18 cellular contexts compared by ENCODE assay signal in the genomic region with DNA sequence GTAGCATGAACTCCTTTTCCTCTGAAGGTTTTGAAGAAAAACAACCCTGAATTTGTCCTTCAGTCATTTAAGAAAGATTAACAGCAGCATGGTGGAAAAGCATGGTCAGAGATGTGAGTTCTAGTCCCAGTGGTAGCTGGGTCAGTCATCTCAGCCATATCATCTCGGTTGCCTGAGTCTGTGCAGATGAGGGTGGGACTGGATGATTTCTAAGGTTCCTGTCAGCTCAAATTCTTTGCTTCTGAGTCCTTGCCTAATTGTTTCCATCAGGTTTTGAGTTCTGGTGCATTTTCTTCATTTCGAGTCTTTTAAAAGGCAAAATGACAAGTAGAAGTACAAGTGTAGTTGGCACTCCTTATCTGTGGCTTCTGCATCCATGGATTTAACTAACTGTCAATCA.
DNase-seq lines count a peak whose midpoint lies in the region; FAIRE-seq and TF ChIP-seq lines count a peak whose summit lies in the region.
"Had no signal": no experiment of that assay in that cellular context is flagged by ENCODE, and none has a peak within 500 bp of the region (broad histone marks: within the 10 kb centered on the region; RNA-seq: fewer than 3 reads in every experiment).

No MANE protein-coding gene starts in this region.

- H4K20me1 ChIP-seq in GM23248 (ENCODE audit: insufficient read depth) = no peaks in the 10 kb centered on the region
- H4K20me1 ChIP-seq in neural progenitor cell (ENCODE audit: low read depth) = peaks cover 22% of the 10 kb centered on the region

- H3K27ac ChIP-seq in GM23248 (peak overlapping the region; percentile 9; the same call in 1 of the 2 replicates), neural progenitor cell (no peak overlapping the region)

- H3K9ac ChIP-seq in GM23248 = no peak overlapping the region
- H3K9ac ChIP-seq in adipocyte (ENCODE audit: low read length) = no peak overlapping the region
- no peak overlapping the region for H3K9ac ChIP-seq in neural progenitor cell

- H3K4me1 ChIP-seq in GM23248 (ENCODE audit: insufficient read depth) (peaks cover 20% of the 10 kb centered on the region), adipocyte (ENCODE audit: control insufficient read depth, insufficient read depth, low read length) (peaks cover 33% of the 10 kb centered on the region), neural progenitor cell (no peaks in the 10 kb centered on the region)

- H3K9me2 ChIP-seq in GM23248 (ENCODE audit: insufficient read depth) = no peaks in the 10 kb centered on the region

- H3K4me2 ChIP-seq in GM23248 (ENCODE audit: unreplicated experiment) (peak overlapping the region; percentile 29), neural progenitor cell (no peak overlapping the region)

- H3K4me1 Mint-ChIP-seq in activated naive CD4-positive, alpha-beta T cell treated with anti-CD3 and anti-CD28 coated beads, Interleukin-2, amount 50 U/mL, for 24 hours = peaks cover 49% of the 10 kb centered on the region
- H3K4me1 Mint-ChIP-seq in neural progenitor cell = peaks cover 9% of the 10 kb centered on the region

- H3K36me3 ChIP-seq in GM23248 (ENCODE audit: low read depth) (no peaks in the 10 kb centered on the region), adipocyte (ENCODE audit: control insufficient read depth, insufficient read depth, low read length, severe bottlenecking) (no peaks in the 10 kb centered on the region), neural progenitor cell (peaks cover 4% of the 10 kb centered on the region)
- H3K36me3 ChIP-seq: HAP-1 had no signal

- no peaks in the 10 kb centered on the region for H3K27me3 Mint-ChIP-seq in activated naive CD4-positive, alpha-beta T cell treated with anti-CD3 and anti-CD28 coated beads, Interleukin-2, amount 50 U/mL, for 24 hours
- H3K27me3 Mint-ChIP-seq in neural progenitor cell (ENCODE audit: insufficient read depth, low read depth) = peaks cover 5% of the 10 kb centered on the region

- H3K4me3 ChIP-seq in GM23248 = no peak overlapping the region
- H3K4me3 ChIP-seq in adipocyte (ENCODE audit: low read length) = no peak overlapping the region
- H3K4me3 ChIP-seq in neural progenitor cell = no peak overlapping the region
- H3K4me3 ChIP-seq: GM12878, HAP-1 had no signal

- 0 to 2% methylated on average over 2 of the region's 2 CpGs for WGBS in GM23248 (ENCODE audit: low coverage in 1 of 2, low lambda C conversion rate in 2 of 2, missing lambda C conversion rate in 2 of 2), 2 experiments

- no peak for FAIRE-seq in GM12891 (lab: Jason Lieb, UNC)
- FAIRE-seq: GM12878, RCC 7860 had no signal

- H3F3A ChIP-seq in GM23248 (ENCODE audit: insufficient read depth) = peaks cover 21% of the 10 kb centered on the region; the same call in 1 of the 2 replicates
- H3F3A ChIP-seq in neural progenitor cell (ENCODE audit: low read depth) = peaks cover 6% of the 10 kb centered on the region

- no peak for DNase-seq in activated naive CD4-positive, alpha-beta T cell treated with anti-CD3 and anti-CD28 coated beads, Interleukin-2, amount 50 U/mL, for 16 hours
- DNase-seq in GM23248 (peak; percentile 83), adipocyte (ENCODE audit: low read depth) (peak; percentile 78), neural progenitor cell (ENCODE audit: low spot score) (no peak), GM12891 (ENCODE audit: insufficient read length, low spot score) (no peak), UCSD-AML1 (lab: John Stamatoyannopoulos, UW; ENCODE audit: unreplicated experiment) (no peak)
- DNase-seq in stimulated activated CD4-positive, alpha-beta T cell treated with anti-CD3 and anti-CD28 coated beads, Interleukin-12 subunit alpha, Interleukin-12 subunit beta, amount 100 ng/mL, for 4 hours = no peak
- DNase-seq: CD8-positive, alpha-beta T cell; DMS 273 treated with DMSO at 0.1 percent for 48 hours; MV-4-11; NCI-H1417 treated with DMSO at 0.1 percent for 48 hours; NCI-H2029 treated with DMSO at 0.1 percent for 48 hours; NCI-H510A; SHP77 had no signal

- H2AFZ ChIP-seq in GM23248 = no peak overlapping the region
- no peak overlapping the region for H2AFZ ChIP-seq in neural progenitor cell (replicated peaks)

- H3K9me3 Mint-ChIP-seq in activated naive CD4-positive, alpha-beta T cell treated with anti-CD3 and anti-CD28 coated beads, Interleukin-2, amount 50 U/mL, for 24 hours = no peaks in the 10 kb centered on the region
- no peaks in the 10 kb centered on the region for H3K9me3 Mint-ChIP-seq in neural progenitor cell
- H3K9me3 Mint-ChIP-seq: CD8-positive, alpha-beta T cell had no signal

- H3K79me2 ChIP-seq in GM23248 (ENCODE audit: insufficient read depth) (no peaks in the 10 kb centered on the region), neural progenitor cell (ENCODE audit: low read depth) (peaks cover 9% of the 10 kb centered on the region)

- H3K36me3 Mint-ChIP-seq in activated naive CD4-positive, alpha-beta T cell treated with anti-CD3 and anti-CD28 coated beads, Interleukin-2, amount 50 U/mL, for 24 hours = peaks cover 3% of the 10 kb centered on the region
- peaks cover 2% of the 10 kb centered on the region for H3K36me3 Mint-ChIP-seq in neural progenitor cell

- H3K27ac Mint-ChIP-seq in activated naive CD4-positive, alpha-beta T cell treated with anti-CD3 and anti-CD28 coated beads, Interleukin-2, amount 50 U/mL, for 24 hours = peak overlapping the region; percentile 63
- H3K27ac Mint-ChIP-seq in neural progenitor cell = peak overlapping the region; percentile 42
- H3K27ac Mint-ChIP-seq: CD8-positive, alpha-beta T cell had no signal

- no peaks in the 10 kb centered on the region for H3K9me3 ChIP-seq in GM23248 (ENCODE audit: low read depth)
- H3K9me3 ChIP-seq in adipocyte (ENCODE audit: control insufficient read depth, low read length) = no peaks in the 10 kb centered on the region
- H3K9me3 ChIP-seq in neural progenitor cell (ENCODE audit: low read depth) = no peaks in the 10 kb centered on the region
- H3K9me3 ChIP-seq: HAP-1 had no signal

- H3K27me3 ChIP-seq in GM23248 (replicated peaks; ENCODE audit: insufficient read depth) (no peaks in the 10 kb centered on the region), adipocyte (replicated peaks; ENCODE audit: control insufficient read depth, insufficient read depth, low read length) (no peaks in the 10 kb centered on the region), neural progenitor cell (no peaks in the 10 kb centered on the region)

- TF ChIP-seq CTCF in neural progenitor cell (IDR thresholded peaks at IDR 0.05) = no peak

- no peak for TF ChIP-seq POLR2A in GM12891 (IDR thresholded peaks at IDR 0.05; ENCODE audit: low read depth, low read length)

- in situ Hi-C loops in GM23248 (cut with MboI) = no loop called here

- no peak overlapping the region for H3K4me3 Mint-ChIP-seq in activated naive CD4-positive, alpha-beta T cell treated with anti-CD3 and anti-CD28 coated beads, Interleukin-2, amount 50 U/mL, for 24 hours
- no peak overlapping the region for H3K4me3 Mint-ChIP-seq in neural progenitor cell
- H3K4me3 Mint-ChIP-seq: CD8-positive, alpha-beta T cell had no signal

TF ChIP-seq in GM12891, 5 proteins besides CTCF, POLR2A, EP300 and RAD21:
- TF ChIP-seq POU2F2 (IDR thresholded peaks at IDR 0.05; ENCODE audit: low read depth, low read length) (no peak), SPI1 (IDR thresholded peaks at IDR 0.05; ENCODE audit: low read depth, low read length) (no peak), POLR2AphosphoS5 (IDR thresholded peaks at IDR 0.05; ENCODE audit: low read depth, low read length) (no peak), PAX5 (IDR thresholded peaks at IDR 0.05; ENCODE audit: insufficient read depth, low read length, severe bottlenecking) (no peak), TAF1 (IDR thresholded peaks at IDR 0.05; ENCODE audit: low read depth, low read length) (no peak)

Comparison
In these comparisons a context has a peak if more than half of its experiments do, and no peak if none do; other contexts are left out.
1. DNase-seq: peak in GM23248 (single experiment) and adipocyte (single experiment); none in activated naive CD4-positive, alpha-beta T cell treated with anti-CD3 and anti-CD28 coated beads, Interleukin-2, amount 50 U/mL, for 16 hours (single experiment), neural progenitor cell (single experiment), GM12891 (single experiment), UCSD-AML1 (single experiment) and stimulated activated CD4-positive, alpha-beta T cell treated with anti-CD3 and anti-CD28 coated beads, Interleukin-12 subunit alpha, Interleukin-12 subunit beta, amount 100 ng/mL, for 4 hours (single experiment).